Comparison of ENCODE assay signal across 6 cellular contexts in the genomic region with DNA sequence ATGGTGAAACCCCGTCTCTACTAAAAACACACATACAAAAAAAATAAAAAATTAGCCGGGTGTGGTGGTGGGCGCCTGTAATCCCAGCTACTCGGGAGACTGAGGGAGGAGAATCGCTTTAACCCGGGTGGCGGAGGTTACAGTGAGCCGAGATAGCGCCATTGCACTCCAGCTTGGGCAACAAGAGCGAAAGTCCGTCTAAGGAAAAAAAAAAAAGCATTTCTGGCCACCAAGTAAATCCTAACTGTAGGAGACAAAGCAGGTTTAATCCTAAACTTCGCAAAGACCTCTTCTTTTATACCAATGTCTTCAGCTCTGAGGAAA. TPM values are rescaled to one million over a fixed set of nuclear protein-coding genes. Genes with fewer than 3 reads are reported as not detected.
DNase-seq lines count a peak whose midpoint lies in the region; ATAC-seq, FAIRE-seq and TF ChIP-seq lines count a peak whose summit lies in the region.
"Not testable (repeated sequence)": the region's sequence is repeated elsewhere in the genome, so short reads cannot be mapped to it uniquely, and the experiment has no call there.

No MANE protein-coding gene starts in this region.

- not testable (repeated sequence) for H3K27ac ChIP-seq in AG04450 (ENCODE audit: low read depth, low read length); kidney (ENCODE audit: low read depth in 2 of 2, low read length in 2 of 2)
- peak overlapping the region in 4 of 59 donors; percentile 87 to 93 (median 90) for H3K27ac ChIP-seq in dorsolateral prefrontal cortex
- peak overlapping the region; percentile 88 for H3K27ac ChIP-seq in psoas muscle

- not testable (repeated sequence) for H3K27me3 Mint-ChIP-seq in IgD-negative memory B cell; activated CD4-positive, alpha-beta memory T cell treated with anti-CD3 and anti-CD28 coated beads, Interleukin-2, amount 10 ng/mL, durations not matched to agents 7 days and 5 days

- POLR2A ChIA-PET in AG04450 (lab: Yijun Ruan, JAX) = interaction anchor here (2.2 to 2.3 kb wide), 2 partner anchors 10 to 21 kb away, joined by 8 to 9 read pairs; a partner anchor contains a TSS
- POLR2A ChIA-PET in activated CD4-positive, alpha-beta memory T cell treated with anti-CD3 and anti-CD28 coated beads, Interleukin-2, amount 10 ng/mL, durations not matched to agents 7 days and 5 days (lab: Charles Lee) = interaction anchor here (0.7 to 2.9 kb wide), 16 partner anchors 12 to 233 kb away, joined by 3 to 25 read pairs (median 6); a partner anchor contains a TSS

- H3K4me1 Mint-ChIP-seq in IgD-negative memory B cell = peaks cover 17 to 22% (median 21%) of the 10 kb centered on the region in 3 donors
- peaks cover 36% of the 10 kb centered on the region for H3K4me1 Mint-ChIP-seq in activated CD4-positive, alpha-beta memory T cell treated with anti-CD3 and anti-CD28 coated beads, Interleukin-2, amount 10 ng/mL, durations not matched to agents 7 days and 5 days

- not testable (repeated sequence) for H3K9me3 ChIP-seq in AG04450 (ENCODE audit: control insufficient read depth, insufficient read depth, low read length); kidney (ENCODE audit: control insufficient read depth in 1 of 2, low read length in 2 of 2); psoas muscle

- H3K4me3 ChIP-seq in AG04450 (ENCODE audit: low read depth, low read length) = peak overlapping the region; percentile 92
- H3K4me3 ChIP-seq in dorsolateral prefrontal cortex = peak overlapping the region in 58 of 59 donors; percentile 62 to 97 (median 86)
- peak overlapping the region; percentile 70 to 79 for H3K4me3 ChIP-seq in kidney (ENCODE audit: low read length in 2 of 2)
- H3K4me3 ChIP-seq in psoas muscle = peak overlapping the region; percentile 81

- not testable (repeated sequence) for H3K9me3 Mint-ChIP-seq in IgD-negative memory B cell; activated CD4-positive, alpha-beta memory T cell treated with anti-CD3 and anti-CD28 coated beads, Interleukin-2, amount 10 ng/mL, durations not matched to agents 7 days and 5 days

- H3K9ac ChIP-seq in kidney (ENCODE audit: low read length in 2 of 2) = peak overlapping the region in 1 of 2 donors; percentile 43

- WGBS in psoas muscle, 3 donors = 77 to 81% (median 81%) methylated on average over 12 of the region's 12 CpGs

- peak overlapping the region; percentile 91 to 94 (median 92) for H3K27ac Mint-ChIP-seq in IgD-negative memory B cell
- peak overlapping the region; percentile 90 for H3K27ac Mint-ChIP-seq in activated CD4-positive, alpha-beta memory T cell treated with anti-CD3 and anti-CD28 coated beads, Interleukin-2, amount 10 ng/mL, durations not matched to agents 7 days and 5 days

- not testable (repeated sequence) for H3K4me1 ChIP-seq in kidney (ENCODE audit: control insufficient read depth in 1 of 2, insufficient read depth in 1 of 2, low read depth in 1 of 2, low read length in 2 of 2)
- H3K4me1 ChIP-seq in psoas muscle = peaks cover 12% of the 10 kb centered on the region

- not testable (repeated sequence) for H3K36me3 Mint-ChIP-seq in IgD-negative memory B cell; activated CD4-positive, alpha-beta memory T cell treated with anti-CD3 and anti-CD28 coated beads, Interleukin-2, amount 10 ng/mL, durations not matched to agents 7 days and 5 days (ENCODE audit: low read depth)

- CTCF ChIA-PET in AG04450 (lab: Charles Lee) = interaction anchor here (0.7 to 2.0 kb wide), 6 partner anchors 8 to 146 kb away, joined by 3 to 14 read pairs (median 6); a partner anchor contains a TSS
- CTCF ChIA-PET in activated CD4-positive, alpha-beta memory T cell treated with anti-CD3 and anti-CD28 coated beads, Interleukin-2, amount 10 ng/mL, durations not matched to agents 7 days and 5 days (lab: Charles Lee) = interaction anchor here (0.6 to 2.2 kb wide), 7 partner anchors 9 to 260 kb away, joined by 3 to 27 read pairs (median 3); a partner anchor contains a TSS

- DNase-seq in AG04450 (ENCODE audit: low read depth, low spot score); activated CD4-positive, alpha-beta memory T cell treated with anti-CD3 and anti-CD28 coated beads, Interleukin-2, amount 10 ng/mL, durations not matched to agents 7 days and 5 days; dorsolateral prefrontal cortex; kidney; psoas muscle: not testable (repeated sequence)

- peaks cover 5 to 13% of the 10 kb centered on the region in 2 donors for H3K36me3 ChIP-seq in kidney (ENCODE audit: control insufficient read depth in 1 of 2, insufficient read depth in 2 of 2, low read length in 2 of 2)
- H3K36me3 ChIP-seq in psoas muscle (ENCODE audit: insufficient read depth in 1 of 2, low read depth in 1 of 2) = peaks cover 4 to 43% of the 10 kb centered on the region in 2 donors

- FAIRE-seq in kidney (lab: Jason Lieb, UNC) = not testable (repeated sequence)

- not testable (repeated sequence) for H3K27me3 ChIP-seq in AG04450 (ENCODE audit: control insufficient read depth, insufficient read depth, low read length); dorsolateral prefrontal cortex; psoas muscle (ENCODE audit: insufficient read depth in 3 of 3, low read length in 2 of 3)

- H3K4me3 Mint-ChIP-seq in IgD-negative memory B cell = peak overlapping the region; percentile 96 to 97 (median 96)
- H3K4me3 Mint-ChIP-seq in activated CD4-positive, alpha-beta memory T cell treated with anti-CD3 and anti-CD28 coated beads, Interleukin-2, amount 10 ng/mL, durations not matched to agents 7 days and 5 days = peak overlapping the region; percentile 87

- TF ChIP-seq CTCF in AG04450 (IDR thresholded peaks at IDR 0.05; ENCODE audit: low read depth, low read length); dorsolateral prefrontal cortex (IDR thresholded peaks at IDR 0.05 in 54 of 56, conservative IDR thresholded peaks at IDR 0.05 in 2 of 56; ENCODE audit: low read depth in 1 of 56, partially characterized antibody in 56 of 56); kidney (IDR thresholded peaks at IDR 0.05; ENCODE audit: borderline replicate concordance, extremely low read depth, insufficient read depth); psoas muscle (IDR thresholded peaks at IDR 0.05): not testable (repeated sequence)

- intact Hi-C loops in dorsolateral prefrontal cortex (cut with DNase I) (loop anchor here (2.0 kb wide), 2 partner anchors 34 to 40 kb away; a partner anchor contains a TSS), psoas muscle (cut with DNase I) (loop anchor here (5.0 kb wide), 1 partner anchor 37 kb away; a partner anchor contains a TSS)
- intact Hi-C loops in kidney (cut with DNase I) = not testable (repeated sequence)

- not testable (repeated sequence) for ATAC-seq in psoas muscle

RNA-seq across cellular contexts. Expression of a gene that starts 0.9 kb away (rescaled TPM):
- polyA plus RNA-seq in AG04450 (2011; rRNA removed) = 44.0 and 53.8 TPM in 2 replicates
- polyA minus RNA-seq in AG04450 (2011; rRNA and poly(A)+ RNA removed) = 80.2 and 104 TPM in 2 replicates
- 16.1 TPM for polyA plus RNA-seq in IgD-negative memory B cell
- 10 to 100 TPM; 22.5 to 22.8 TPM for total RNA-seq in activated CD4-positive, alpha-beta memory T cell treated with anti-CD3 and anti-CD28 coated beads, Interleukin-2, amount 10 ng/mL, durations not matched to agents 7 days and 5 days
- total RNA-seq in dorsolateral prefrontal cortex = 10 to 100 TPM; 24.6 to 53.8 (median 36.1) TPM
- total RNA-seq in kidney = 50.7 TPM
- 27.8 TPM for polyA plus RNA-seq in kidney (ENCODE audit: insufficient read depth, low read depth, low replicate concordance)
- 10 to 100 TPM; 20.1 to 25.3 (median 22.1) TPM for total RNA-seq in psoas muscle
- 10 to 100 TPM; 19.0 to 35.6 (median 30.7) TPM for polyA plus RNA-seq in psoas muscle

RNA-seq across cellular contexts. Expression of a gene that starts 17.0 kb away (rescaled TPM):
- 2.6 and 3.6 TPM in 2 replicates for polyA plus RNA-seq in AG04450 (2011; rRNA removed)
- polyA minus RNA-seq in AG04450 (2011; rRNA and poly(A)+ RNA removed) = 0.48 and 0.55 TPM in 2 replicates
- 240 TPM for polyA plus RNA-seq in IgD-negative memory B cell
- total RNA-seq in activated CD4-positive, alpha-beta memory T cell treated with anti-CD3 and anti-CD28 coated beads, Interleukin-2, amount 10 ng/mL, durations not matched to agents 7 days and 5 days = 100 to 1,000 TPM; 132 to 133 TPM
- 10 to 100 TPM in 34 of 120 experiments, 1 to 10 TPM in 86; 2.5 to 33.7 (median 7.4) TPM for total RNA-seq in dorsolateral prefrontal cortex
- 196 TPM for total RNA-seq in kidney
- polyA plus RNA-seq in kidney (ENCODE audit: insufficient read depth, low read depth, low replicate concordance) = 604 TPM
- 10 to 100 TPM; 11.7 to 15.7 (median 12.4) TPM for total RNA-seq in psoas muscle
- 10 to 100 TPM; 16.6 to 25.4 (median 23.2) TPM for polyA plus RNA-seq in psoas muscle

RNA-seq across cellular contexts. Expression of a gene that starts 21.4 kb away (rescaled TPM):
- polyA plus RNA-seq in AG04450 (2011; rRNA removed) (362 and 409 TPM in 2 replicates), IgD-negative memory B cell (72.2 TPM), kidney (ENCODE audit: insufficient read depth, low read depth, low replicate concordance) (155 TPM), psoas muscle (100 to 1,000 TPM in 2 of 3 donors, 10 to 100 TPM in 1; 55.9 to 252 (median 134) TPM)
- polyA minus RNA-seq in AG04450 (2011; rRNA and poly(A)+ RNA removed) = 184 and 266 TPM in 2 replicates
- total RNA-seq in activated CD4-positive, alpha-beta memory T cell treated with anti-CD3 and anti-CD28 coated beads, Interleukin-2, amount 10 ng/mL, durations not matched to agents 7 days and 5 days = 100 to 1,000 TPM; 196 to 199 TPM
- total RNA-seq in dorsolateral prefrontal cortex (100 to 1,000 TPM; 193 to 562 (median 276) TPM), kidney (300 TPM), psoas muscle (100 to 1,000 TPM; 127 to 356 (median 183) TPM)

RNA-seq across cellular contexts. Expression of a gene that starts 23.9 kb away (rescaled TPM):
- polyA plus RNA-seq in AG04450 (2011; rRNA removed) = 100 and 123 TPM in 2 replicates
- polyA minus RNA-seq in AG04450 (2011; rRNA and poly(A)+ RNA removed) = 67.4 and 76.8 TPM in 2 replicates
- polyA plus RNA-seq in IgD-negative memory B cell = 43.0 TPM
- total RNA-seq in activated CD4-positive, alpha-beta memory T cell treated with anti-CD3 and anti-CD28 coated beads, Interleukin-2, amount 10 ng/mL, durations not matched to agents 7 days and 5 days = 10 to 100 TPM; 89.6 to 91.8 TPM
- 10 to 100 TPM; 11.2 to 51.3 (median 21.9) TPM for total RNA-seq in dorsolateral prefrontal cortex
- 46.0 TPM for total RNA-seq in kidney
- 145 TPM for polyA plus RNA-seq in kidney (ENCODE audit: insufficient read depth, low read depth, low replicate concordance)
- total RNA-seq in psoas muscle = 10 to 100 TPM; 58.1 to 95.0 (median 83.2) TPM
- polyA plus RNA-seq in psoas muscle = 100 to 1,000 TPM; 106 to 149 (median 128) TPM

RNA-seq across cellular contexts. Expression of a gene that starts 35.2 kb away (rescaled TPM):
- 260 and 351 TPM in 2 replicates for polyA plus RNA-seq in AG04450 (2011; rRNA removed)
- 140 and 199 TPM in 2 replicates for polyA minus RNA-seq in AG04450 (2011; rRNA and poly(A)+ RNA removed)
- polyA plus RNA-seq in IgD-negative memory B cell = 206 TPM
- 100 to 1,000 TPM; 117 to 121 TPM for total RNA-seq in activated CD4-positive, alpha-beta memory T cell treated with anti-CD3 and anti-CD28 coated beads, Interleukin-2, amount 10 ng/mL, durations not matched to agents 7 days and 5 days
- 10 to 100 TPM; 46.9 to 93.7 (median 73.1) TPM for total RNA-seq in dorsolateral prefrontal cortex
- 89.9 TPM for total RNA-seq in kidney
- 407 TPM for polyA plus RNA-seq in kidney (ENCODE audit: insufficient read depth, low read depth, low replicate concordance)
- total RNA-seq in psoas muscle = 100 to 1,000 TPM in 1 of 4 donors, 10 to 100 TPM in 3; 84.7 to 107 (median 90.0) TPM
- polyA plus RNA-seq in psoas muscle = 100 to 1,000 TPM; 156 to 212 (median 184) TPM
